8 cellular contexts compared by ENCODE assay signal in genomic region chr1:53889304-53890298, GRCh38. TPM values are rescaled to one million over a fixed set of nuclear protein-coding genes. Genes with fewer than 3 reads are reported as not detected.
A peak's percentile ranks its signal among the peaks of the same experiment; 100 is the strongest.
DNase-seq lines count a peak whose midpoint lies in the region; ATAC-seq and TF ChIP-seq lines count a peak whose summit lies in the region.

Gene YIPF1 (minus strand): TSS chr1:53889797. CDS start chr1:53888937, 860 bp downstream.

- H3K9me3 ChIP-seq in adipocyte (ENCODE audit: control insufficient read depth, low read length) (no peaks in the 10 kb centered on the region), cardiac muscle cell (ENCODE audit: low read depth) (no peaks in the 10 kb centered on the region), parathyroid adenoma (ENCODE audit: control insufficient read depth, low read length) (no peaks in the 10 kb centered on the region), tibial artery (no peaks in the 10 kb centered on the region)

- H3K9ac ChIP-seq in adipocyte (ENCODE audit: low read length) (peak within 1 kb of the TSS; percentile 98), parathyroid adenoma (no peak within 1 kb of the TSS)

- H3K27me3 ChIP-seq in adipocyte (replicated peaks; ENCODE audit: control insufficient read depth, insufficient read depth, low read length): no peaks in the 10 kb centered on the region
- H3K27me3 ChIP-seq in cardiac muscle cell: no peaks in the 10 kb centered on the region
- no peaks in the 10 kb centered on the region for H3K27me3 ChIP-seq in parathyroid adenoma (ENCODE audit: control insufficient read depth, insufficient read depth, low read length)
- no peaks in the 10 kb centered on the region for H3K27me3 ChIP-seq in tibial artery

- peak within 1 kb of the TSS; percentile 76 for H2AFZ ChIP-seq in parathyroid adenoma

- intact Hi-C loops in tibial artery (cut with DNase I; ENCODE audit: low total_unique reads): loop anchor here (2.0 kb wide), 1 partner anchor 57 kb away; the partner anchor contains the start of gene LRRC42

- TF ChIP-seq CTCF in GM12865 (IDR thresholded peaks at IDR 0.05; ENCODE audit: insufficient read depth, low read depth, low read length, missing control alignments): no peak
- TF ChIP-seq CTCF in cardiac muscle cell (IDR thresholded peaks at IDR 0.05; ENCODE audit: low read depth, low read length): no peak
- no peak for TF ChIP-seq CTCF in parathyroid adenoma (IDR thresholded peaks at IDR 0.05)
- no peak for TF ChIP-seq CTCF in tibial artery (IDR thresholded peaks at IDR 0.05)

- peak within 1 kb of the TSS; percentile 70 for H3K4me2 ChIP-seq in parathyroid adenoma (ENCODE audit: low read length)

- H3K4me3 ChIP-seq in GM12865 (ENCODE audit: low read depth, low read length) (peak within 1 kb of the TSS; percentile 99), adipocyte (ENCODE audit: low read length) (peak within 1 kb of the TSS; percentile 90), cardiac muscle cell (peak within 1 kb of the TSS; percentile 75), parathyroid adenoma (ENCODE audit: low read depth, low read length) (peak within 1 kb of the TSS; percentile 96), tibial artery (peak within 1 kb of the TSS; percentile 66 to 94)

- DNase-seq in GM12865 (ENCODE audit: low read depth) (peak; percentile 92), NCI-H1105 treated with DMSO at 0.1 percent for 48 hours (lab: John Stamatoyannopoulos, UW) (peak; percentile 88), T follicular helper cell (ENCODE audit: low read depth) (peak; percentile 80), adipocyte (ENCODE audit: low read depth) (peak; percentile 94), cardiac muscle cell (ENCODE audit: low read depth in 1 of 2, low spot score in 1 of 2) (peak; percentile 90), tibial artery (peak; percentile 89 to 95)

- ATAC-seq in HG02642 (IDR thresholded peaks at IDR 0.05; ENCODE audit: poor library complexity, unreplicated experiment): peak; percentile 92

- H3K27ac ChIP-seq in cardiac muscle cell (no peak within 1 kb of the TSS), parathyroid adenoma (peak within 1 kb of the TSS; percentile 65), tibial artery (peak within 1 kb of the TSS; percentile 67 to 82)

- no peaks in the 10 kb centered on the region for H3K79me2 ChIP-seq in parathyroid adenoma

- H3K4me1 ChIP-seq in adipocyte (ENCODE audit: control insufficient read depth, insufficient read depth, low read length) (peaks cover 14% of the 10 kb centered on the region), cardiac muscle cell (ENCODE audit: low read depth) (peaks cover 4% of the 10 kb centered on the region), parathyroid adenoma (peaks cover 5% of the 10 kb centered on the region), tibial artery (peaks cover 0 to 17% (median 11%) of the 10 kb centered on the region in 4 donors)

- H3K36me3 ChIP-seq in adipocyte (ENCODE audit: control insufficient read depth, insufficient read depth, low read length, severe bottlenecking) (peaks cover 17% of the 10 kb centered on the region), cardiac muscle cell (no peaks in the 10 kb centered on the region), parathyroid adenoma (ENCODE audit: control insufficient read depth, insufficient read depth, low read length) (no peaks in the 10 kb centered on the region), tibial artery (peaks cover 0 to 26% (median 3%) of the 10 kb centered on the region in 3 donors)

RNA-seq across cellular contexts. Expression of gene YIPF1, which starts in this region (rescaled TPM):
- total RNA-seq in cardiac muscle cell: 14.4 and 21.0 TPM in 2 replicates
- 28.3 and 29.7 TPM in 2 replicates for polyA plus RNA-seq in cardiac muscle cell
